ENCODE assay signal across 1 cellular context in the genomic region with DNA sequence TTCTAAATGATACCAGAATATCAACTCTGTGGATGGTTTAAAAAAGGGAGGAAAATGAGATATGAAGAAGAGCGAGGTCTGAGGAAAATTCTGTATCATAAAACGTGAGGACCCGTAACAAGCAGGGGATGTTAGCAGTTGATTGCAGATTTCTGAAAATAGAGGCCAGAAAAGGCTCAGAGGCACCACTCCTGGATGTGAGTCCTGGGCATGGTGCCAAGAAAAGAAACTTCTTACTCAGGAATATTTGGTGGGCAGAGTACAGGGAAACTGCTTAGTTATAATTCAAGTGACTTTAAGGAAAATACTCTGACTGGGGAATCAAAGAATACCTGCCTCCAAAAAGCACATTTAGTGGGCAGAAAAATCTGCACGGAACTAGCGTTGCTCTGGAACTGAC.
TF ChIP-seq lines count a peak whose summit lies in the region.

No MANE protein-coding gene starts in this region.

TF ChIP-seq in IMR-90, 13 proteins besides CTCF, POLR2A, EP300 and RAD21:
- TF ChIP-seq RFX5 (IDR thresholded peaks at IDR 0.05; ENCODE audit: low read depth, low read length) (no peak), BHLHE40 (IDR thresholded peaks at IDR 0.05; ENCODE audit: low read depth, low read length) (no peak), NFE2L2 (IDR thresholded peaks at IDR 0.05; ENCODE audit: low read depth, low read length) (no peak), SMC3 (IDR thresholded peaks at IDR 0.05; ENCODE audit: low read depth, low read length) (no peak), MXI1 (IDR thresholded peaks at IDR 0.05; ENCODE audit: borderline replicate concordance, low read depth, low read length) (no peak), CHD1 (IDR thresholded peaks at IDR 0.05; ENCODE audit: low read depth, low read length) (no peak), MAZ (IDR thresholded peaks at IDR 0.05; ENCODE audit: borderline replicate concordance, low read depth, low read length) (no peak), CEBPB (IDR thresholded peaks at IDR 0.05; ENCODE audit: low read depth, low read length) (no peak), FOS (IDR thresholded peaks at IDR 0.05; ENCODE audit: low read depth, low read length) (no peak), RCOR1 (IDR thresholded peaks at IDR 0.05; ENCODE audit: insufficient replicate concordance, low read length) (no peak), MAFK (IDR thresholded peaks at IDR 0.05; ENCODE audit: low read depth, low read length) (no peak)
- TF ChIP-seq, protein P1, sequence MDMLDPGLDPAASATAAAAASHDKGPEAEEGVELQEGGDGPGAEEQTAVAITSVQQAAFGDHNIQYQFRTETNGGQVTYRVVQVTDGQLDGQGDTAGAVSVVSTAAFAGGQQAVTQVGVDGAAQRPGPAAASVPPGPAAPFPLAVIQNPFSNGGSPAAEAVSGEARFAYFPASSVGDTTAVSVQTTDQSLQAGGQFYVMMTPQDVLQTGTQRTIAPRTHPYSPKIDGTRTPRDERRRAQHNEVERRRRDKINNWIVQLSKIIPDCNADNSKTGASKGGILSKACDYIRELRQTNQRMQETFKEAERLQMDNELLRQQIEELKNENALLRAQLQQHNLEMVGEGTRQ (IDR thresholded peaks at IDR 0.05; ENCODE audit: low read depth, low read length), result no peak
- TF ChIP-seq, protein P2, sequence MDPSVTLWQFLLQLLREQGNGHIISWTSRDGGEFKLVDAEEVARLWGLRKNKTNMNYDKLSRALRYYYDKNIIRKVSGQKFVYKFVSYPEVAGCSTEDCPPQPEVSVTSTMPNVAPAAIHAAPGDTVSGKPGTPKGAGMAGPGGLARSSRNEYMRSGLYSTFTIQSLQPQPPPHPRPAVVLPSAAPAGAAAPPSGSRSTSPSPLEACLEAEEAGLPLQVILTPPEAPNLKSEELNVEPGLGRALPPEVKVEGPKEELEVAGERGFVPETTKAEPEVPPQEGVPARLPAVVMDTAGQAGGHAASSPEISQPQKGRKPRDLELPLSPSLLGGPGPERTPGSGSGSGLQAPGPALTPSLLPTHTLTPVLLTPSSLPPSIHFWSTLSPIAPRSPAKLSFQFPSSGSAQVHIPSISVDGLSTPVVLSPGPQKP (IDR thresholded peaks at IDR 0.05; ENCODE audit: borderline replicate concordance, low read depth, low read length), result no peak
